Comparison of ENCODE assay signal across 9 cellular contexts in the genomic region with DNA sequence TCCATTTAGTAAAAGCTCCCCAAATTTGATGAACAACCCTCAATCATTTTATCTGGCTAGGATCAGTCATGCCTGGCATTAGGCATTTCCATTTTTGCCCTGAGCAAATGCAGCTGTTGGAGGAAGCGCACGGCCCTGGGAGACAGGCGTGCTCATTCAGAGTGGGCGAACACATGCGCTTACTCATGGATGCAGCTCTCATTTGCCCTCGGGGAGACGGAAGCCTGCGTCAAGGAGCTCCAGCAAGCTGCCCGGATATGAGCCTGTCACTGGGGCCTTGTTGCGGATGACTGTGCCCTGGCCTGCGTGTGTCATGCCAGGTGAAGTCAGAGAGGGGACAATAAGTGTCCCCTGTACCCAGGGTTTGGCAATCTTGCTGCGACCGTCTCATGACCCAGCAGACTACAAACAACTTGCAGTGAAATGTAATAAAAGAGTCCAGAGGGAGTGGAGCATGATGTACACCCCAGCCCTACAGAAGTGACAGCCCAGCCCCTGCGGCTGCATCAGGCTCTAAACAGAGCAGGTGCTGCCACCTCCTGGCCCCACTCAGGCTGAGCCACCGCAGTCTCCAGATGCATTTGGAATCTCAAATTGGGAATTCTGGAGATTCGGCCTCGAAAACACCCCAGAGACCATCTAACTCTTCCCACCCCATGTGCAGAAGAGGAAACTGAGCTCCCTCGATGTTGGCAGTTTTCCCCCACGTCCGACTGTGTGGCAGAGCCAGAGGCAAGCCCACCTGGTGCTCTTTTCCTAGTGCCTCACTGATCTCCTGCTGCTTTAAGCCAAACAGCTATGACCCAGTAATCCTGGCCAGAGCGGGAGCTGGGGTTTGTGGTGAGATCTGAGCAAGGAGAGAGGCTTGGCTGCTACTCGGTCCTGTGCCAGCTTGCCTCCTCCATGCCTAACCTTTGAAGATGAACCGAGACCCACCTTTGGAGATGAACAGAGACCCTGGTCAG.
A peak's percentile ranks its signal among the peaks of the same experiment; 100 is the strongest.
DNase-seq lines count a peak whose midpoint lies in the region; ATAC-seq and TF ChIP-seq lines count a peak whose summit lies in the region.
"Had no signal": no experiment of that assay in that cellular context is flagged by ENCODE, and none has a peak within 500 bp of the region (broad histone marks: within the 10 kb centered on the region; RNA-seq: fewer than 3 reads in every experiment).

No MANE protein-coding gene starts in this region.

- no peak for ATAC-seq in GM18511 (IDR thresholded peaks at IDR 0.05; ENCODE audit: unreplicated experiment)
- ATAC-seq in GM19463 (IDR thresholded peaks at IDR 0.05; ENCODE audit: unreplicated experiment): no peak

- no CpG with 5 or more reads among the region's 23 CpGs for WGBS in mesendoderm (ENCODE audit: extremely low coverage, insufficient coverage, low lambda C conversion rate)

- no peak overlapping the region for H3K9ac ChIP-seq in mesendoderm (ENCODE audit: low read length)

- no peak overlapping the region for H3K18ac ChIP-seq in mesendoderm (ENCODE audit: low read length)

- H3K4me3 ChIP-seq in dorsolateral prefrontal cortex: peak overlapping the region in 13 of 59 donors; percentile 9 to 36 (median 24)
- no peak overlapping the region for H3K4me3 ChIP-seq in mesendoderm (ENCODE audit: low read length)
- H3K4me3 ChIP-seq: vagina had no signal

- no peak overlapping the region for H3K4ac ChIP-seq in mesendoderm (ENCODE audit: low read depth, low read length)

- H3K79me2 ChIP-seq in mesendoderm (ENCODE audit: control insufficient read depth, insufficient read depth, low read length): no peaks in the 10 kb centered on the region

- H2BK15ac ChIP-seq in mesendoderm (replicated peaks; ENCODE audit: low read depth): no peak overlapping the region

- no peaks in the 10 kb centered on the region for H3K36me3 ChIP-seq in mesendoderm (ENCODE audit: control insufficient read depth, insufficient read depth, low read length)
- H3K36me3 ChIP-seq: vagina had no signal

- H3K56ac ChIP-seq in mesendoderm (ENCODE audit: low read length): no peak overlapping the region

- H3K4me2 ChIP-seq in mesendoderm (ENCODE audit: low read length): no peak overlapping the region

- no peak overlapping the region for H2BK120ac ChIP-seq in mesendoderm (ENCODE audit: low read depth, low read length)

- no peak overlapping the region for H2BK5ac ChIP-seq in mesendoderm (ENCODE audit: low read length)

- H3K27me3 ChIP-seq in dorsolateral prefrontal cortex (peaks cover 0 to 6% (median 0%) of the 10 kb centered on the region in 45 donors), mesendoderm (ENCODE audit: insufficient read depth, low read length, poor library complexity) (no peaks in the 10 kb centered on the region)
- H3K27me3 ChIP-seq: vagina had no signal

- H3K27ac ChIP-seq in 22Rv1: no peak overlapping the region
- H3K27ac ChIP-seq in dorsolateral prefrontal cortex: peak overlapping the region in 2 of 59 donors; percentile 4 to 22
- H3K27ac ChIP-seq in mesendoderm (ENCODE audit: low read depth, low read length): no peak overlapping the region
- H3K27ac ChIP-seq: vagina had no signal

- intact Hi-C loops in dorsolateral prefrontal cortex (cut with DNase I): loop anchor here (2.0 to 5.0 kb wide), 3 partner anchors 104 to 1069 kb away; a partner anchor contains a TSS

- H4K8ac ChIP-seq in mesendoderm (ENCODE audit: low read depth, low read length): no peak overlapping the region

- TF ChIP-seq CTCF in 22Rv1 (IDR thresholded peaks at IDR 0.05): peak; percentile 78
- TF ChIP-seq CTCF in dorsolateral prefrontal cortex (IDR thresholded peaks at IDR 0.05 in 54 of 56, conservative IDR thresholded peaks at IDR 0.05 in 2 of 56; ENCODE audit: low read depth in 1 of 56, partially characterized antibody in 56 of 56): peak in 55 of 56 donors; percentile 39 to 87 (median 75)

- no peak overlapping the region for H4K5ac ChIP-seq in mesendoderm (ENCODE audit: low read length)

- H3K23ac ChIP-seq in mesendoderm (ENCODE audit: low read length): no peak overlapping the region

- peaks cover 2% of the 10 kb centered on the region for H3K4me1 ChIP-seq in mesendoderm (ENCODE audit: control insufficient read depth, low read depth, low read length)
- H3K4me1 ChIP-seq: vagina had no signal

- H3K79me1 ChIP-seq in mesendoderm (ENCODE audit: low read length): no peaks in the 10 kb centered on the region

- peak; percentile 35 for DNase-seq in GM04504 (ENCODE audit: low read depth)
- DNase-seq in NCI-H526 treated with DMSO at 0.1 percent for 48 hours (lab: John Stamatoyannopoulos, UW): peak; percentile 11
- DNase-seq in dorsolateral prefrontal cortex: peak; percentile 34 to 82 (median 70)
- DNase-seq in mesendoderm: peak; percentile 52
- DNase-seq in NCI-H2029 (lab: John Stamatoyannopoulos, UW): no peak

- no peak overlapping the region for H2AK5ac ChIP-seq in mesendoderm (ENCODE audit: low read length)
